ENCODE assay signal across 8 cellular contexts in genomic region chr10:72625608-72626443, GRCh38. TPM values are rescaled to one million over a fixed set of nuclear protein-coding genes. Genes with fewer than 3 reads are reported as not detected.
DNase-seq lines count a peak whose midpoint lies in the region; FAIRE-seq and TF ChIP-seq lines count a peak whose summit lies in the region.

MICU1 (minus strand) TSS chr10:72626079; CDS start chr10:72566793, 59,286 bp downstream.

- peak within 1 kb of the TSS; percentile 86 for H3K27ac ChIP-seq in neutrophil
- peak within 1 kb of the TSS; percentile 80 for H3K27ac ChIP-seq in substantia nigra (ENCODE audit: low read depth, low read length, poor library complexity, severe bottlenecking)

- CTCF ChIA-PET in HEK293T (lab: Yijun Ruan, JAX), result no interaction called here
- CTCF ChIA-PET in activated naive CD4-positive, alpha-beta T cell treated with anti-CD3 and anti-CD28 coated beads for 36 hours (lab: Charles Lee), result interaction anchor here (1.2 kb wide), 1 partner anchor 14 kb away, joined by 4 read pairs; no protein-coding TSS in a partner anchor

- H3K4me3 Mint-ChIP-seq in activated naive CD4-positive, alpha-beta T cell treated with anti-CD3 and anti-CD28 coated beads for 36 hours, result peak within 1 kb of the TSS; percentile 97

- POLR2A ChIA-PET in HEK293T (lab: Yijun Ruan, JAX), result interaction anchor here (0.5 to 2.4 kb wide), 23 partner anchors 10 to 484 kb away, joined by 3 to 18 read pairs (median 3); partner anchors contain the start of genes DNAJB12, MCU and NUDT13

- H3K27ac Mint-ChIP-seq in activated naive CD4-positive, alpha-beta T cell treated with anti-CD3 and anti-CD28 coated beads for 36 hours, result peak within 1 kb of the TSS; percentile 73

- no peaks in the 10 kb centered on the region for H3K27me3 Mint-ChIP-seq in activated naive CD4-positive, alpha-beta T cell treated with anti-CD3 and anti-CD28 coated beads for 36 hours (ENCODE audit: low read depth)

- H3K4me3 ChIP-seq in neutrophil (ENCODE audit: low read depth in 1 of 2, low read length in 1 of 2), result peak within 1 kb of the TSS; percentile 91 to 94

- intact Hi-C loops in activated naive CD4-positive, alpha-beta T cell treated with anti-CD3 and anti-CD28 coated beads for 36 hours (cut with micrococcal nuclease), result loop anchor here (1.0 to 5.0 kb wide), 7 partner anchors 10 to 786 kb away; partner anchors contain the start of genes ANXA7, MCU and P4HA1

- H3K9me3 Mint-ChIP-seq in activated naive CD4-positive, alpha-beta T cell treated with anti-CD3 and anti-CD28 coated beads for 36 hours, result no peaks in the 10 kb centered on the region

- no peak for FAIRE-seq in frontal cortex (lab: Jason Lieb, UNC)

- no peaks in the 10 kb centered on the region for H3K9me3 ChIP-seq in neutrophil

- peak; percentile 94 for DNase-seq in GF-D8 (lab: John Stamatoyannopoulos, UW)
- DNase-seq in HEK293T (ENCODE audit: extremely low spot score), result peak; percentile 97
- DNase-seq in NAMALWA (ENCODE audit: low spot score), result peak; percentile 92
- peak; percentile 95 for DNase-seq in SK-N-DZ (ENCODE audit: low spot score)
- DNase-seq in activated naive CD4-positive, alpha-beta T cell treated with anti-CD3 and anti-CD28 coated beads for 36 hours, result peak; percentile 98
- DNase-seq in frontal cortex (ENCODE audit: low spot score in 2 of 2), result peak; percentile 77 to 92
- DNase-seq in substantia nigra (lab: John Stamatoyannopoulos, UW), result peak; percentile 67 to 97 (median 92)

- H3K4me1 Mint-ChIP-seq in activated naive CD4-positive, alpha-beta T cell treated with anti-CD3 and anti-CD28 coated beads for 36 hours (ENCODE audit: low read depth), result peaks cover 16% of the 10 kb centered on the region

- peak; percentile 41 for TF ChIP-seq CTCF in neutrophil (IDR thresholded peaks at IDR 0.05)

- no peaks in the 10 kb centered on the region for H3K27me3 ChIP-seq in neutrophil

- no peaks in the 10 kb centered on the region for H3K36me3 Mint-ChIP-seq in activated naive CD4-positive, alpha-beta T cell treated with anti-CD3 and anti-CD28 coated beads for 36 hours (ENCODE audit: low read depth)

- peaks cover 3% of the 10 kb centered on the region for H3K36me3 ChIP-seq in neutrophil

- H3K4me1 ChIP-seq in neutrophil (ENCODE audit: control insufficient read depth in 1 of 2, insufficient read depth in 1 of 2, low read depth in 1 of 2, low read length in 1 of 2), result peaks cover 22 to 23% of the 10 kb centered on the region in 2 experiments

TF ChIP-seq in HEK293T, 16 proteins besides CTCF, POLR2A, EP300 and RAD21:
- peak; percentile 42; the same call in 1 of the 2 replicates for TF ChIP-seq ZNF384 (IDR thresholded peaks at IDR 0.05)
- TF ChIP-seq SP1 (IDR thresholded peaks at IDR 0.05), result no peak
- TF ChIP-seq L3MBTL2 (conservative IDR thresholded peaks at IDR 0.05), result peak; percentile 89
- no peak for TF ChIP-seq CTBP1 (IDR thresholded peaks at IDR 0.05; ENCODE audit: borderline replicate concordance)
- TF ChIP-seq HDGF (IDR thresholded peaks at IDR 0.05; ENCODE audit: borderline replicate concordance), result no peak
- peak; percentile 87 for TF ChIP-seq PKNOX1 (IDR thresholded peaks at IDR 0.05)
- TF ChIP-seq SUZ12 (IDR thresholded peaks at IDR 0.05), result no peak
- no peak for TF ChIP-seq BHLHE40 (IDR thresholded peaks at IDR 0.05; ENCODE audit: borderline replicate concordance)
- no peak for TF ChIP-seq FOXA1 (IDR thresholded peaks at IDR 0.05)
- no peak for TF ChIP-seq ARNT (IDR thresholded peaks at IDR 0.05)
- TF ChIP-seq ELF4 (IDR thresholded peaks at IDR 0.05), result no peak
- TF ChIP-seq FOXK2 (IDR thresholded peaks at IDR 0.05), result no peak
- TF ChIP-seq FOXM1 (IDR thresholded peaks at IDR 0.05; ENCODE audit: borderline replicate concordance), result no peak

RNA-seq across cellular contexts. Expression of gene MICU1, which starts in this region (rescaled TPM):
- 72.0 and 73.3 TPM in 2 replicates for polyA plus RNA-seq in SK-N-DZ (2014; cell fraction: cytosol; rRNA removed)
- 18.2 and 23.8 TPM in 2 replicates for polyA plus RNA-seq in SK-N-DZ (2014; cell fraction: nucleus; rRNA removed)
- 10 to 100 TPM; 40.0 to 41.9 TPM for total RNA-seq in activated naive CD4-positive, alpha-beta T cell treated with anti-CD3 and anti-CD28 coated beads for 36 hours
- 63.6 TPM for total RNA-seq in frontal cortex

Comparison
In these comparisons a context has a peak if more than half of its experiments do, and no peak if none do; other contexts are left out.
1. Peak in every context shown above with its lines: DNase-seq, H3K4me3 ChIP-seq and H3K27ac ChIP-seq.